ENCODE assay signal across 8 cellular contexts in the genomic region with DNA sequence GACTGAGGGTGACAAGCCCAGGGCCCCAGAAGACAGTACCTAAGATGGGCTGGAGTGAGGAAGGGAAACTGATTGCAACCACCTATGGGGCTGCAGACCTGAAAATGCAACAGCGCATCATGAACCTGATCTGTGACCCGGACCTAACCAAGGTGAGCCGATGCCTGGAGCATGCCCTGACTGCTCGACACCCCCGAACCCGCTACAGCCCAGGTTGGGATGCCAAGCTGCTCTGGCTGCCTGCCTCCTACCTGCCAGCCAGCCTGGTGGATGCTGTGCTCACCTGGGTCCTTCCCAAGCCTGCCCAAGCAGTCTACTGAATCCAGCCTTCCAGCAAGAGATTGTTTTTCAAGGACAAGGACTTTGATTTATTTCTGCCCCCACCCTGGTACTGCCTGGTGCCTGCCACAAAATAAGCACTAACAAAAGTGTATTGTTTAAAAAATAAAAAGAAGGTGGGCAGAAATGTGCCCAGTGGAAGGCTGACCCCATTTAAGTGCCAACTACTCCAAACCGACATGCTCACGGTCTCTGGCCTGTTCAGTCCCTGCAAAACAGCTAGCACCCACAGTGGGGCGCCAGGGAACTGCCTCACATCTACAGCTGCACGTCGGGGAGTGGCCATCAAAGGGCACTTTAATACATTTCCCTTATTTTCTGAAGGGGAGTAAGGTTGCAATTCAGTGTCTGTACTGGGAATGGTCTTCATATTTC. TPM values are rescaled to one million over a fixed set of nuclear protein-coding genes. Genes with fewer than 3 reads are reported as not detected.
A peak's percentile ranks its signal among the peaks of the same experiment; 100 is the strongest.
DNase-seq lines count a peak whose midpoint lies in the region; ATAC-seq and TF ChIP-seq lines count a peak whose summit lies in the region.

No MANE protein-coding gene starts in this region.

- no peaks in the 10 kb centered on the region for H3K27me3 ChIP-seq in ovary

- peak overlapping the region; percentile 27 for H3K27ac Mint-ChIP-seq in activated T-cell treated with anti-CD3 and anti-CD28 coated beads, Interleukin-2, amount 50 U/mL, for 72 hours

- no peaks in the 10 kb centered on the region for H3K36me3 ChIP-seq in ovary

- intact Hi-C loops in ovary (cut with DNase I) = no loop called here

- no peak for TF ChIP-seq EP300 in ovary (IDR thresholded peaks at IDR 0.05)

- DNase-seq in CD1c-positive myeloid dendritic cell (ENCODE audit: extremely low spot score) (peak; percentile 81), HEK293T (ENCODE audit: extremely low spot score) (peak; percentile 65), NOMO-1 treated with dmso at 0.1 percent for 144 hours (lab: John Stamatoyannopoulos, UW; ENCODE audit: unreplicated experiment) (peak; percentile 67), fibroblast of villous mesenchyme (ENCODE audit: low read depth) (peak; percentile 67), ovary (peak in 4 of 5 donors; percentile 44 to 72 (median 57)), GM19238 (ENCODE audit: insufficient read length, low spot score) (no peak), occipital lobe (lab: John Stamatoyannopoulos, UW) (no peak)
- peak; percentile 73 to 74 for DNase-seq in activated T-cell treated with anti-CD3 and anti-CD28 coated beads, Interleukin-2, amount 50 U/mL, for 72 hours

- no peaks in the 10 kb centered on the region for H3K9me3 Mint-ChIP-seq in activated T-cell treated with anti-CD3 and anti-CD28 coated beads, Interleukin-2, amount 50 U/mL, for 72 hours

- TF ChIP-seq CTCF in fibroblast of villous mesenchyme (IDR thresholded peaks at IDR 0.05; ENCODE audit: insufficient read depth, low read depth, low read length) = peak; percentile 71
- peak; percentile 6 to 31 (median 14) for TF ChIP-seq CTCF in ovary (IDR thresholded peaks at IDR 0.05)

- H3K27me3 Mint-ChIP-seq in activated T-cell treated with anti-CD3 and anti-CD28 coated beads, Interleukin-2, amount 50 U/mL, for 72 hours (ENCODE audit: low read depth) = no peaks in the 10 kb centered on the region

- H3K4me3 ChIP-seq in fibroblast of villous mesenchyme (ENCODE audit: low read depth, low read length) (no peak overlapping the region), ovary (no peak overlapping the region)

- H3K4me3 Mint-ChIP-seq in activated T-cell treated with anti-CD3 and anti-CD28 coated beads, Interleukin-2, amount 50 U/mL, for 72 hours = no peak overlapping the region

- peaks cover 10% of the 10 kb centered on the region for H3K4me1 ChIP-seq in ovary (ENCODE audit: insufficient read depth)

- peaks cover 21% of the 10 kb centered on the region for H3K4me1 Mint-ChIP-seq in activated T-cell treated with anti-CD3 and anti-CD28 coated beads, Interleukin-2, amount 50 U/mL, for 72 hours (ENCODE audit: low read depth)

- peaks cover 0 to 2% of the 10 kb centered on the region in 2 donors for H3K36me3 Mint-ChIP-seq in activated T-cell treated with anti-CD3 and anti-CD28 coated beads, Interleukin-2, amount 50 U/mL, for 72 hours (ENCODE audit: insufficient read depth in 2 of 2)

- CTCF ChIA-PET in HEK293T (lab: Yijun Ruan, JAX) = interaction anchor here (0.6 to 3.5 kb wide), 6 partner anchors 8 to 1083 kb away, joined by 3 to 30 read pairs (median 4); a partner anchor contains a TSS

- POLR2A ChIA-PET in HEK293T (lab: Yijun Ruan, JAX) = interaction anchor here (1.0 to 1.4 kb wide), 3 partner anchors 8 to 14 kb away, joined by 3 to 10 read pairs (median 5); a partner anchor contains a TSS

- 48 to 57% (median 52%) methylated on average over 11 of the region's 11 CpGs for WGBS in ovary, 3 donors

- no peak overlapping the region for H3K27ac ChIP-seq in ovary

- no peak for TF ChIP-seq POLR2A in ovary (IDR thresholded peaks at IDR 0.05)

- H3K9me3 ChIP-seq in ovary = no peaks in the 10 kb centered on the region

- peak; percentile 27 to 30 for ATAC-seq in activated T-cell treated with anti-CD3 and anti-CD28 coated beads, Interleukin-2, amount 50 U/mL, for 72 hours (replicated peaks in 1 of 2)

TF ChIP-seq in HEK293T, 16 proteins besides CTCF, POLR2A, EP300 and RAD21:
- TF ChIP-seq L3MBTL2 (conservative IDR thresholded peaks at IDR 0.05) (no peak), FOXA1 (IDR thresholded peaks at IDR 0.05) (no peak), HDGF (IDR thresholded peaks at IDR 0.05; ENCODE audit: borderline replicate concordance) (no peak)

RNA-seq across cellular contexts. Expression of a gene that starts 4.2 kb away (rescaled TPM):
- total RNA-seq in activated T-cell treated with anti-CD3 and anti-CD28 coated beads, Interleukin-2, amount 50 U/mL, for 72 hours = 1 to 10 TPM; 7.3 to 9.3 TPM
- 3.9 and 6.0 TPM in 2 replicates for total RNA-seq in fibroblast of villous mesenchyme
- total RNA-seq in ovary = 1 to 10 TPM; 3.7 to 8.9 (median 7.2) TPM
- 1 to 10 TPM; 5.1 to 5.9 TPM for polyA plus RNA-seq in ovary
- total RNA-seq in occipital lobe = 6.6 TPM

RNA-seq across cellular contexts. Expression of a gene that starts 4.4 kb away (rescaled TPM):
- total RNA-seq in activated T-cell treated with anti-CD3 and anti-CD28 coated beads, Interleukin-2, amount 50 U/mL, for 72 hours = 100 to 1,000 TPM; 122 to 154 TPM
- total RNA-seq in fibroblast of villous mesenchyme (2,280 and 2,284 TPM in 2 replicates), ovary (100 to 1,000 TPM; 406 to 954 (median 762) TPM), occipital lobe (187 TPM)
- 1,000 to 10,000 TPM in 1 of 2 donors, 100 to 1,000 TPM in 1; 676 to 1,943 TPM for polyA plus RNA-seq in ovary

RNA-seq across cellular contexts. Expression of a gene that starts 8.5 kb away (rescaled TPM):
- total RNA-seq in activated T-cell treated with anti-CD3 and anti-CD28 coated beads, Interleukin-2, amount 50 U/mL, for 72 hours = 100 to 1,000 TPM; 116 to 121 TPM
- total RNA-seq in fibroblast of villous mesenchyme (36.3 and 54.4 TPM in 2 replicates), ovary (100 to 1,000 TPM in 4 of 7 donors, 10 to 100 TPM in 3; 96.0 to 143 (median 120) TPM), occipital lobe (46.0 TPM)
- polyA plus RNA-seq in ovary = 100 to 1,000 TPM; 101 to 214 TPM

RNA-seq across cellular contexts. Expression of a gene that starts 16.7 kb away (rescaled TPM):
- total RNA-seq in activated T-cell treated with anti-CD3 and anti-CD28 coated beads, Interleukin-2, amount 50 U/mL, for 72 hours = 1 to 10 TPM; 6.6 to 8.9 TPM
- total RNA-seq in fibroblast of villous mesenchyme = 1.3 TPM in 2 replicates
- total RNA-seq in ovary = 10 to 100 TPM in 5 of 7 donors, 1 to 10 TPM in 2; 4.9 to 69.6 (median 25.9) TPM
- polyA plus RNA-seq in ovary = 10 to 100 TPM; 19.5 to 38.3 TPM
- 6.2 TPM for total RNA-seq in occipital lobe

RNA-seq across cellular contexts. Expression of a gene that starts 18.5 kb away (rescaled TPM):
- 1 to 10 TPM; 3.4 to 4.8 TPM for total RNA-seq in activated T-cell treated with anti-CD3 and anti-CD28 coated beads, Interleukin-2, amount 50 U/mL, for 72 hours
- total RNA-seq in fibroblast of villous mesenchyme (3.9 and 6.5 TPM in 2 replicates), ovary (10 to 100 TPM in 4 of 7 donors, 1 to 10 TPM in 3; 2.2 to 27.7 (median 12.3) TPM), occipital lobe (6.6 TPM)
- 1 to 10 TPM; 3.4 to 8.0 TPM for polyA plus RNA-seq in ovary

Comparison
In these comparisons a context has a peak if more than half of its experiments do, and no peak if none do; other contexts are left out.
1. DNase-seq: peak in CD1c-positive myeloid dendritic cell (single experiment), HEK293T (single experiment), NOMO-1 treated with dmso at 0.1 percent for 144 hours (single experiment), activated T-cell treated with anti-CD3 and anti-CD28 coated beads, Interleukin-2, amount 50 U/mL, for 72 hours (2 of 2), fibroblast of villous mesenchyme (single experiment) and ovary (4 of 5); none in GM19238 (single experiment) and occipital lobe (single experiment).